ENCODE assay signal across 20 cellular contexts in the genomic region with DNA sequence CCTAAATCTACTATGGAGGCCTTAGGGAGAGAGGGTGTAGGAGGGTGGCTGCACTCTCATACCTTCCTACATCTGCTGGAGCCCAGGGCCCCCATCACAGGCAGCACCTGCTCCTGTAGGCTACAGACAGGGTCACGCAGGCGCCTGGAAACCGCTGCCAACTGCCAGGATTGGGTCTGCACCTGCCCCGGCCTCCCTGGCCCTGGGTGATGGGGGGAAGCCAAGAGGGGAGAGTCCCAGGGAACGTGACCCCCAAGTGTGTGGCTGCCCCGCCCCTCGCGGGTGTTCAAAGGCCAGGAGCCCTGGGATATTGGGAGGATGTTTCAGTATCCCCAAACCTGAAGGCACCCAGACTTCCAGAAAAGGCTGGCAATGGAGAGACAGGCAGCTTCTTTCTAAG. TPM values are rescaled to one million over a fixed set of nuclear protein-coding genes. Genes with fewer than 3 reads are reported as not detected.
"Had no signal": no experiment of that assay in that cellular context is flagged by ENCODE, and none has a peak within 500 bp of the region (broad histone marks: within the 10 kb centered on the region; RNA-seq: fewer than 3 reads in every experiment).

No MANE protein-coding gene starts in this region.

- H3K4me1 ChIP-seq: right lobe of liver had no signal

- H3K4me3 ChIP-seq: body of pancreas, cardiac muscle cell, heart right ventricle, right lobe of liver, skin epidermis, transverse colon had no signal

- H3K27me3 ChIP-seq: body of pancreas, cardiac muscle cell, right lobe of liver had no signal

- DNase-seq: activated gamma-delta T cell treated with Interleukin-2 at 50 U/mL for 16 hours; activated T-cell treated with anti-CD3 and anti-CD28 coated beads, Interleukin-2, amount 50 U/mL, for 1 hour; anterior cingulate cortex; body of pancreas; effector CD4-positive, alpha-beta T cell; heart right ventricle; left colon; mesenchymal stem cell; stimulated activated CD4-positive, alpha-beta T cell treated with anti-CD3 and anti-CD28 coated beads, Interleukin-2, amount 100 ng/mL, for 24 hours; stimulated activated naive B cell treated with anti-CD40 and anti-IgM and Interleukin-4, amounts not matched to agents 10 μg/mL and 1 μg/mL and 100 μg/mL, for 72 hours; transverse colon had no signal

- H3K36me3 ChIP-seq: cardiac muscle cell, heart right ventricle, right lobe of liver, transverse colon had no signal

- H3K9me3 ChIP-seq: body of pancreas, heart right ventricle, right lobe of liver, transverse colon had no signal

- H3K27ac ChIP-seq: body of pancreas, cardiac muscle cell, heart right ventricle, right lobe of liver, skin epidermis, transverse colon had no signal

RNA-seq across cellular contexts. Expression of a gene that starts 5.6 kb away (rescaled TPM):
- total RNA-seq: body of pancreas, epithelial cell of proximal tubule, fibroblast of villous mesenchyme, heart right ventricle, left colon, lower leg skin, mononuclear cell, right lobe of liver, temporal lobe, transverse colon had no signal

RNA-seq across cellular contexts. Expression of a gene that starts 18.1 kb away (rescaled TPM):
- total RNA-seq: body of pancreas, epithelial cell of proximal tubule, fibroblast of villous mesenchyme, left colon, lower leg skin, mononuclear cell, right lobe of liver, temporal lobe had no signal

RNA-seq across cellular contexts. Expression of a gene that starts 19.9 kb away (rescaled TPM):
- total RNA-seq: cardiac muscle cell had no signal

RNA-seq across cellular contexts. Expression of a gene that starts 36.1 kb away (rescaled TPM):
- total RNA-seq: body of pancreas, cardiac muscle cell, epithelial cell of proximal tubule, fibroblast of villous mesenchyme, myocyte, temporal lobe had no signal
